Comparison of ENCODE assay signal across 8 cellular contexts in the genomic region with DNA sequence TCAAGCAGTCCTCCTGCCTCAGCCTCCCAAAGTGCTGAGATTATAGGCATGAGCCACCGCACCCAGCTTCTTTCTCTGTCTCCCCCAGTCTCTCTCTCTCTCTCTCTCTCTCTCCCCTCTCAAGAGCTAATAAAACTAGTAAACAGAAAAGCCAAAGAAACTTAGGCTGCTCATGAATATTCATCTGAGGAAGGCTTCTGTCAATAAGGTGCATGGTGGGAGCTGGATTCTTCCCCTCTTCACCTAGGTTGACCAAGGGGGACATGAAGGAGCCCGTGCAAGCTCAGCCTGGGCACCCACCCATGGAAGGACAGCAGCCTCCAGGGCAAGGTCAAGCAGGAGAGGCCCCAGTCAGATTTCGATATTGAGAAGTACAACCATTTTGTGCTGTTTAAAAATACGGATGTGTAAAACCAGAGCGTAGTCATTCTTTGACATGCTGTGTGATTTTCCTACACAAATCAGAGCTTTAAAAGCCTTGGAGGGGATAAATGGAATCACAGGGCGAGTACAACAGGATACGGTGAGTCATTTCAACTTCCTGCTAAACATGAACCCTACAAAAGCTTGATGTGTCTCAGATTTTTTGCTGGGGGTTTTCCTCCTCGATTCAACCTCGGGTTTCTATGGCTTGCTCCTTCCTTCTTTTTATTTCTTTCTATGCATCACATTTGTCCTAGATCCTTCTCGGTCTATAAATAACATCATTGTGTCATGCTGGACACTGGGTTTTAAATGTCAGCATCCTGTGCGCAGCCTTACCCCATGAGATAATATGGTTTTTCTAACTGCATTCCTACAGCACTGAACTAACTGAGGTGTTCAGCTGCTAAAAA.
DNase-seq lines count a peak whose midpoint lies in the region; ATAC-seq, FAIRE-seq and TF ChIP-seq lines count a peak whose summit lies in the region.

No MANE protein-coding gene starts in this region.

- TF ChIP-seq CTCF in GM13977 (IDR thresholded peaks at IDR 0.05; ENCODE audit: extremely low read depth, insufficient read depth, missing control alignments): no peak

- peak; percentile 86 for FAIRE-seq in H54 (lab: Jason Lieb, UNC)

- TF ChIP-seq POLR2A in H54 (IDR thresholded peaks at IDR 0.05; ENCODE audit: low read depth, low read length): no peak

- peak overlapping the region; percentile 48 for H3K4me3 Mint-ChIP-seq in memory B cell

- H3K4me1 Mint-ChIP-seq in memory B cell: peaks cover 11% of the 10 kb centered on the region

- no peaks in the 10 kb centered on the region for H3K36me3 Mint-ChIP-seq in memory B cell

- in situ Hi-C loops in GM13977 (cut with MboI; ENCODE audit: low pct_unique_long_range_greater_than_20kb, low sequenced_read_pairs, unreplicated experiment) (no loop called here), ACHN (cut with HindIII; ENCODE audit: low pct_ligation_motif_present, low pct_unique_long_range_greater_than_20kb, low sequenced_read_pairs) (no loop called here)

- ATAC-seq in memory B cell (ENCODE audit: low read depth): peak; percentile 90

- DNase-seq in GM13977 (ENCODE audit: low spot score): peak; percentile 44
- DNase-seq in H54 (ENCODE audit: insufficient read length, low spot score): peak; percentile 69
- peak; percentile 76 for DNase-seq in NCI-H226
- DNase-seq in brain pericyte (ENCODE audit: low read depth, low spot score): peak; percentile 18
- peak in 1 of 2 donors; percentile 19 for DNase-seq in memory B cell (ENCODE audit: low spot score in 2 of 2)
- no peak for DNase-seq in NCI-H2196 (lab: John Stamatoyannopoulos, UW; ENCODE audit: unreplicated experiment)
- DNase-seq in OCI-M1 (lab: John Stamatoyannopoulos, UW): no peak
- DNase-seq in ACHN: no peak

- H3K9me3 Mint-ChIP-seq in memory B cell: no peaks in the 10 kb centered on the region

- peak overlapping the region; percentile 56 for H3K27ac Mint-ChIP-seq in memory B cell

- no peaks in the 10 kb centered on the region for H3K27me3 Mint-ChIP-seq in memory B cell

Comparison
In these comparisons a context has a peak if more than half of its experiments do, and no peak if none do; other contexts are left out.
1. DNase-seq: peak in GM13977 (single experiment), H54 (single experiment), NCI-H226 (single experiment) and brain pericyte (single experiment); none in NCI-H2196 (single experiment), OCI-M1 (single experiment) and ACHN (single experiment).